Comparison of ENCODE assay signal across 1 cellular context in genomic region chr5:122507581-122507980, GRCh38.
TF ChIP-seq lines count a peak whose summit lies in the region.

No MANE protein-coding gene starts in this region.

TF ChIP-seq in H1, 55 proteins besides CTCF, POLR2A, EP300 and RAD21 (continued from another document):
- TF ChIP-seq ATF2 (IDR thresholded peaks at IDR 0.05; ENCODE audit: low read length): no peak
TF ChIP-seq in H1: peak in this region for 0.
